ENCODE assay signal across 29 cellular contexts in genomic region chr3:172369590-172370259, GRCh38.
DNase-seq lines count a peak whose midpoint lies in the region; ATAC-seq, FAIRE-seq and TF ChIP-seq lines count a peak whose summit lies in the region.
"Had no signal": no experiment of that assay in that cellular context is flagged by ENCODE, and none has a peak within 500 bp of the region (broad histone marks: within the 10 kb centered on the region; RNA-seq: fewer than 3 reads in every experiment).

No MANE protein-coding gene starts in this region.

- H2AK5ac ChIP-seq in mesendoderm (ENCODE audit: low read length): no peak overlapping the region

- in situ Hi-C loops in HepG2 (cut with HindIII; ENCODE audit: extremely low pct_ligation_motif_present, low pct_unique_long_range_greater_than_20kb): no loop called here

- H3K9ac ChIP-seq in HepG2 (ENCODE audit: insufficient read depth, low read depth, low read length) (no peak overlapping the region), mesendoderm (ENCODE audit: low read length) (no peak overlapping the region)

- TF ChIP-seq RAD21 in HepG2 (CRISPR knock-in tag; IDR thresholded peaks at IDR 0.05): no peak

- H3K56ac ChIP-seq in mesendoderm (ENCODE audit: low read length): no peak overlapping the region

- peaks cover 32 to 87% of the 10 kb centered on the region in 2 experiments for H3K36me3 ChIP-seq in HepG2 (replicated peaks in 1 of 2; ENCODE audit: control insufficient read depth in 1 of 2, insufficient read depth in 2 of 2, low read length in 2 of 2)
- H3K36me3 ChIP-seq in mesendoderm (ENCODE audit: control insufficient read depth, insufficient read depth, low read length): no peaks in the 10 kb centered on the region

- POLR2A ChIA-PET in HepG2 (lab: Yijun Ruan, JAX): no interaction called here

- H4K8ac ChIP-seq in mesendoderm (ENCODE audit: low read depth, low read length): no peak overlapping the region

- H3K23ac ChIP-seq in mesendoderm (ENCODE audit: low read length): no peak overlapping the region

- FAIRE-seq in HepG2 (lab: Jason Lieb, UNC): no peak
- FAIRE-seq: D721Med, endothelial cell of umbilical vein, GM18507, H1, keratinocyte, small intestine had no signal

- no peak overlapping the region for H2BK5ac ChIP-seq in mesendoderm (ENCODE audit: low read length)

- no peak overlapping the region for H2BK120ac ChIP-seq in mesendoderm (ENCODE audit: low read depth, low read length)

- no peak overlapping the region for H3K4ac ChIP-seq in mesendoderm (ENCODE audit: low read depth, low read length)

- 96% methylated on average over 9 of the region's 9 CpGs for WGBS in HepG2 (ENCODE audit: low lambda C conversion rate)
- WGBS in mesendoderm (ENCODE audit: extremely low coverage, insufficient coverage, low lambda C conversion rate): no CpG with 5 or more reads among the region's 9 CpGs

- peaks cover 16% of the 10 kb centered on the region for H4K20me1 ChIP-seq in HepG2 (ENCODE audit: insufficient read depth, low read length)

- intact Hi-C loops in Right ventricle myocardium inferior (cut with DNase I) (loop anchor here (10.0 kb wide), 2 partner anchors 105 to 295 kb away; no protein-coding TSS in a partner anchor), cardiac septum (cut with DNase I) (loop anchor here (10.0 kb wide), 2 partner anchors 105 to 295 kb away; no protein-coding TSS in a partner anchor), HepG2 (cut with micrococcal nuclease; ENCODE audit: unreplicated experiment) (no loop called here)

- no peak overlapping the region for H3K18ac ChIP-seq in mesendoderm (ENCODE audit: low read length)

- CTCF ChIA-PET in HepG2 (lab: Yijun Ruan, JAX; ENCODE audit: low intra/inter-chr PET ratio, low total read pairs): no interaction called here

- TF ChIP-seq POLR2A in HepG2 (IDR thresholded peaks at IDR 0.05; ENCODE audit: insufficient read depth in 1 of 2, low read depth in 2 of 2, low read length in 2 of 2): no peak

- H3K79me1 ChIP-seq in mesendoderm (ENCODE audit: low read length): peaks cover 2% of the 10 kb centered on the region

- TF ChIP-seq CTCF in HepG2 (CRISPR knock-in tag; IDR thresholded peaks at IDR 0.05): no peak

- TF ChIP-seq EP300 in HepG2 (IDR thresholded peaks at IDR 0.05; ENCODE audit: low read depth in 2 of 2, low read length in 2 of 2): no peak
- no peak for TF ChIP-seq EP300 in HepG2 (CRISPR knock-in tag; IDR thresholded peaks at IDR 0.05; ENCODE audit: borderline replicate concordance)

- no peaks in the 10 kb centered on the region for H3K9me3 ChIP-seq in HepG2 (ENCODE audit: low read length)
- H3K9me3 ChIP-seq: adrenal gland, mucosa of descending colon, suprapubic skin had no signal

- H3K79me2 ChIP-seq in HepG2 (ENCODE audit: insufficient read depth, low read length) (no peaks in the 10 kb centered on the region), mesendoderm (ENCODE audit: control insufficient read depth, insufficient read depth, low read length) (no peaks in the 10 kb centered on the region)

- H3K4me3 ChIP-seq in HepG2 (replicated peaks in 1 of 3; ENCODE audit: insufficient read depth in 1 of 3, low read depth in 2 of 3, low read length in 3 of 3) (no peak overlapping the region), mesendoderm (ENCODE audit: low read length) (no peak overlapping the region)
- H3K4me3 ChIP-seq: adrenal gland, mucosa of descending colon, suprapubic skin had no signal

- H3K27me3 ChIP-seq in HepG2 (ENCODE audit: control insufficient read depth in 1 of 2, insufficient read depth in 2 of 2, low read length in 2 of 2) (no peaks in the 10 kb centered on the region), mesendoderm (ENCODE audit: insufficient read depth, low read length, poor library complexity) (no peaks in the 10 kb centered on the region)
- H3K27me3 ChIP-seq: adrenal gland, suprapubic skin had no signal

- H3K4me2 ChIP-seq in HepG2 (ENCODE audit: low read depth, low read length) (no peak overlapping the region), mesendoderm (ENCODE audit: low read length) (no peak overlapping the region)

- ATAC-seq in Right ventricle myocardium inferior: peak; percentile 84
- ATAC-seq in HepG2: no peak
- ATAC-seq in GM18870 (IDR thresholded peaks at IDR 0.05; ENCODE audit: unreplicated experiment): no peak
- ATAC-seq: activated CD4-positive, CD25-positive, alpha-beta regulatory T cell treated with anti-CD3 and anti-CD28 coated beads, Interleukin-2, amount 50 U/mL, for 24 hours; activated T-helper 17 cell treated with anti-CD3 and anti-CD28 coated beads, Interleukin-2, amount 50 U/mL, for 72 hours; natural killer cell treated with Interleukin-12 subunit alpha and Interleukin-12 subunit beta and Interleukin-15 and Interleukin-18, amount 100 ng/mL, for 72 hours had no signal

- BruUV-seq in HepG2 (replicated peaks; lab: Mats Ljungman, UMichigan): no TSS peak

- no peak overlapping the region for H2BK15ac ChIP-seq in mesendoderm (replicated peaks; ENCODE audit: low read depth)

- no peaks in the 10 kb centered on the region for H3K4me1 ChIP-seq in HepG2 (ENCODE audit: insufficient read depth, low read length)
- H3K4me1 ChIP-seq in mesendoderm (ENCODE audit: control insufficient read depth, low read depth, low read length): no peaks in the 10 kb centered on the region
- H3K4me1 ChIP-seq: suprapubic skin had no signal

- H3K27ac ChIP-seq in HepG2 (ENCODE audit: extremely low read length, insufficient read depth, low read length) (no peak overlapping the region), mesendoderm (ENCODE audit: low read depth, low read length) (no peak overlapping the region)
- H3K27ac ChIP-seq: adrenal gland, suprapubic skin had no signal

- H4K5ac ChIP-seq in mesendoderm (ENCODE audit: low read length): no peak overlapping the region

- no peak overlapping the region for H2AFZ ChIP-seq in HepG2 (ENCODE audit: low read length)

- DNase-seq in Right ventricle myocardium inferior (ENCODE audit: missing footprints) (no peak), cardiac septum (ENCODE audit: low spot score) (no peak), cerebellum (ENCODE audit: low spot score) (peak; percentile 86), HepG2 (ENCODE audit: low spot score) (no peak), mesendoderm (no peak), Ammon's horn (ENCODE audit: low spot score) (no peak), globus pallidus (ENCODE audit: low spot score) (no peak)
- DNase-seq: activated CD4-positive, alpha-beta memory T cell treated with anti-CD3 and anti-CD28 coated beads, Interleukin-2, amount 10 ng/mL, durations not matched to agents 7 days and 5 days; activated naive CD4-positive, alpha-beta T cell treated with anti-CD3 and anti-CD28 coated beads, Interleukin-2, amount 10 ng/mL, durations not matched to agents 7 days and 5 days; adrenal gland; AML-193; CD4-positive, alpha-beta T cell; NCI-H1694 treated with DMSO at 0.1 percent for 48 hours; NCI-H524; OCI-M1; small intestine; stimulated activated naive CD4-positive, alpha-beta T cell treated with Interleukin-2 at 50 U/mL for 16 hours; T-helper 2 cell had no signal

TF ChIP-seq in HepG2, 621 proteins besides CTCF, POLR2A, EP300 and RAD21 (continues in another document):
- TF ChIP-seq PHF8 (CRISPR knock-in tag; IDR thresholded peaks at IDR 0.05) (no peak), HNRNPUL1 (IDR thresholded peaks at IDR 0.05; ENCODE audit: low read depth, low read length) (no peak), POLR2AphosphoS5 (IDR thresholded peaks at IDR 0.05; ENCODE audit: low read depth, low read length) (0 out of 2 replicates have a peak, but pooled peaks have one; percentile 21), ZNF839 (CRISPR knock-in tag; IDR thresholded peaks at IDR 0.05; ENCODE audit: borderline replicate concordance) (no peak), MTF1 (CRISPR knock-in tag; IDR thresholded peaks at IDR 0.05) (no peak), CREBL2 (CRISPR knock-in tag; IDR thresholded peaks at IDR 0.05; ENCODE audit: borderline replicate concordance) (no peak), DNMT3B (CRISPR knock-in tag; conservative IDR thresholded peaks at IDR 0.05) (no peak), AHR (CRISPR knock-in tag; IDR thresholded peaks at IDR 0.05) (no peak), MAFK (conservative IDR thresholded peaks at IDR 0.05 in 1 of 2, IDR thresholded peaks at IDR 0.05 in 1 of 2; ENCODE audit: low read length in 2 of 2) (peak; percentile 64 to 72), MBD4 (IDR thresholded peaks at IDR 0.05; ENCODE audit: borderline replicate concordance, low read length) (no peak), MZF1 (CRISPR knock-in tag; IDR thresholded peaks at IDR 0.05; ENCODE audit: borderline replicate concordance) (no peak), ZNF264 (CRISPR knock-in tag; IDR thresholded peaks at IDR 0.05) (no peak), MAFF (IDR thresholded peaks at IDR 0.05; ENCODE audit: low read depth, low read length) (peak; percentile 73), IRX3 (CRISPR knock-in tag; IDR thresholded peaks at IDR 0.05; ENCODE audit: borderline replicate concordance, low read depth) (no peak), MIER2 (CRISPR knock-in tag; IDR thresholded peaks at IDR 0.05) (no peak), FOXA1 (IDR thresholded peaks at IDR 0.05) (no peak), FOXA1 (CRISPR knock-in tag; IDR thresholded peaks at IDR 0.05) (no peak), CREB3 (CRISPR knock-in tag; IDR thresholded peaks at IDR 0.05) (no peak), RBM22 (optimal IDR thresholded peaks at IDR 0.05; ENCODE audit: low read length) (peak; percentile 99), POLR2AphosphoS2 (IDR thresholded peaks at IDR 0.05; ENCODE audit: low read depth, low read length) (peak; percentile 63; the same call in 1 of the 2 replicates), ZNF737 (CRISPR knock-in tag; IDR thresholded peaks at IDR 0.05; ENCODE audit: borderline replicate concordance) (no peak), MLX (CRISPR knock-in tag; IDR thresholded peaks at IDR 0.05) (no peak)
